ENCODE assay signal across 8 cellular contexts in the genomic region with DNA sequence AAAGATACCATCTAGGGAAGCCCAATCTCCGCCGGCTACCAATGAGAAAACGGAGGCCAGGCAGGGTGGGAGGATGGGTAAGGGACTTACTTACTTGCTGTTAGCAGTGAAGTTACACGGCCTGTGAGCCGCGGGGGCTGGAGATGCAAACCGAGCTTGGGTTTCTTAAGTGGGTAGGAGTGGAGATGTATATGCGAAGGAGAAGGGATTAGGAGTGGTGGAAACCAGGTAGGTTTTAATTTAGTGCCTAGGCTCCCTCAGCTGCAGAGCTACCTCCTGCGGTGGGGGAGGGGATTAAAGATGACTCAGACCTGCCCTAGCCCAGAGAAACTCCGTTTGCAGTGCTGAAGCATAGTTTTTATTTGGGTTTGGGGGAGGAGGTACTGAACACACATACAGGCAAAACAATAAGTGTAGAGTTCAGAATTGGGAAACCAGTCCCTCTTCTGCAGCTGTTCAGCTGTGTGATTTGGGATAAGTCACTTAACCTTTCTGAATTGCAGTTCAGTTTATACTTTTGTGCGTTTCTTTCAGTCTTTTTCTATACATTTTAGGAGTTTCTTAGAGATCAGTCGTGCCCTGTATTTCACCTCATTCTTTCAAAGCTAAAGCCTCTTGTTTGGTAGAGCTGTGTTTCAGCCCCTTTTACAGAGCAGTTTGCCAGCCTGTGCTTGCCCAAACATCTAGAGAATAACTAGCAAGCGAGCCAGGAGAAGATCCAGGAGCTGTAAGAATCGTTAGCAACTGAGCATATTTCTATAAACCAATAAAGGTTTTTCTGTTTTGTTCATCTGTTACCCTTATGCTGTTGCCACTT. TPM values are rescaled to one million over a fixed set of nuclear protein-coding genes. Genes with fewer than 3 reads are reported as not detected.
DNase-seq lines count a peak whose midpoint lies in the region; ATAC-seq and TF ChIP-seq lines count a peak whose summit lies in the region.

No MANE protein-coding gene starts in this region.

- H2AK5ac ChIP-seq in mesendoderm (ENCODE audit: low read length): no peak overlapping the region

- H3K36me3 ChIP-seq in MG63 (no peaks in the 10 kb centered on the region), mesendoderm (ENCODE audit: control insufficient read depth, insufficient read depth, low read length) (no peaks in the 10 kb centered on the region)

- WGBS in mesendoderm (ENCODE audit: extremely low coverage, insufficient coverage, low lambda C conversion rate): no CpG with 5 or more reads among the region's 14 CpGs

- no peak for TF ChIP-seq CTCF in dorsolateral prefrontal cortex (IDR thresholded peaks at IDR 0.05 in 54 of 56, conservative IDR thresholded peaks at IDR 0.05 in 2 of 56; ENCODE audit: low read depth in 1 of 56, partially characterized antibody in 56 of 56)

- H2BK15ac ChIP-seq in mesendoderm (replicated peaks; ENCODE audit: low read depth): peak overlapping the region; percentile 93

- H3K27me3 ChIP-seq in MG63 (no peaks in the 10 kb centered on the region), dorsolateral prefrontal cortex (no peaks in the 10 kb centered on the region), mesendoderm (ENCODE audit: insufficient read depth, low read length, poor library complexity) (no peaks in the 10 kb centered on the region)

- H2BK5ac ChIP-seq in mesendoderm (ENCODE audit: low read length): peak overlapping the region; percentile 23

- H3K79me2 ChIP-seq in mesendoderm (ENCODE audit: control insufficient read depth, insufficient read depth, low read length): peaks cover 36% of the 10 kb centered on the region

- no peak for ATAC-seq in HG03354 (IDR thresholded peaks at IDR 0.05; ENCODE audit: poor library complexity, severe bottlenecking, unreplicated experiment)
- no peak for ATAC-seq in HG02970 (IDR thresholded peaks at IDR 0.05; ENCODE audit: low FRiP score, unreplicated experiment)

- peak overlapping the region; percentile 80 for H3K4me2 ChIP-seq in mesendoderm (ENCODE audit: low read length)

- no peaks in the 10 kb centered on the region for H3K79me1 ChIP-seq in mesendoderm (ENCODE audit: low read length)

- no peaks in the 10 kb centered on the region for H3K9me3 ChIP-seq in MG63

- H3K56ac ChIP-seq in mesendoderm (ENCODE audit: low read length): peak overlapping the region; percentile 78

- DNase-seq in G401 (ENCODE audit: low spot score) (peak; percentile 67), MG63 (peak; percentile 68), dorsolateral prefrontal cortex (peak in 3 of 10 donors; percentile 20 to 54 (median 37)), mesendoderm (peak; percentile 90)
- DNase-seq in activated CD4-positive, alpha-beta T cell treated with anti-CD3 and anti-CD28 coated beads for 48 hours: peak; percentile 86
- peak; percentile 57 for DNase-seq in stimulated activated CD8-positive, alpha-beta memory T cell treated with anti-CD3 and anti-CD28 coated beads, Interleukin-4, amount 100 ng/mL, for 24 hours (ENCODE audit: low read depth)

- peak overlapping the region in 57 of 59 donors; percentile 22 to 96 (median 87) for H3K27ac ChIP-seq in dorsolateral prefrontal cortex
- H3K27ac ChIP-seq in mesendoderm (ENCODE audit: low read depth, low read length): peak overlapping the region; percentile 49

- peak overlapping the region; percentile 55 for H3K9ac ChIP-seq in mesendoderm (ENCODE audit: low read length)

- H3K4me3 ChIP-seq in MG63 (peak overlapping the region; percentile 69), dorsolateral prefrontal cortex (peak overlapping the region; percentile 41 to 97 (median 73)), mesendoderm (ENCODE audit: low read length) (peak overlapping the region; percentile 33)

- H3K4me1 ChIP-seq in mesendoderm (ENCODE audit: control insufficient read depth, low read depth, low read length): peaks cover 3% of the 10 kb centered on the region

- no peak overlapping the region for H3K18ac ChIP-seq in mesendoderm (ENCODE audit: low read length)

- intact Hi-C loops in dorsolateral prefrontal cortex (cut with DNase I): loop anchor here (1.0 to 5.0 kb wide), 4 partner anchors 130 to 640 kb away; partner anchors contain the start of gene ADSL (in 1 of the 2)

- in situ Hi-C loops in G401 (cut with HindIII; ENCODE audit: low sequenced_read_pairs): loop anchor here (25.0 kb wide), 1 partner anchor 115 kb away; no protein-coding TSS in a partner anchor

- H3K23ac ChIP-seq in mesendoderm (ENCODE audit: low read length): no peak overlapping the region

- H4K5ac ChIP-seq in mesendoderm (ENCODE audit: low read length): no peak overlapping the region

- H4K8ac ChIP-seq in mesendoderm (ENCODE audit: low read depth, low read length): no peak overlapping the region

- H2BK120ac ChIP-seq in mesendoderm (ENCODE audit: low read depth, low read length): no peak overlapping the region

- H3K4ac ChIP-seq in mesendoderm (ENCODE audit: low read depth, low read length): peak overlapping the region; percentile 68

RNA-seq across cellular contexts. Expression of gene TNRC6B, which starts 0.6 kb away (rescaled TPM):
- 11.1 TPM in 2 replicates for total RNA-seq in G401 (2014; rRNA removed; shearing (Covaris generic))
- total RNA-seq in MG63 (2014; rRNA removed; shearing (Covaris generic); ENCODE audit: low replicate concordance): 4.2 and 5.1 TPM in 2 replicates
- 100 to 1,000 TPM in 78 of 120 experiments, 10 to 100 TPM in 42; 79.1 to 136 (median 104) TPM for total RNA-seq in dorsolateral prefrontal cortex
- 8.0 TPM for polyA plus RNA-seq in mesendoderm (2013, experiment 1 of 2)
- polyA plus RNA-seq in mesendoderm (2013, experiment 2 of 2): 7.4 TPM
